In the genomic region with DNA sequence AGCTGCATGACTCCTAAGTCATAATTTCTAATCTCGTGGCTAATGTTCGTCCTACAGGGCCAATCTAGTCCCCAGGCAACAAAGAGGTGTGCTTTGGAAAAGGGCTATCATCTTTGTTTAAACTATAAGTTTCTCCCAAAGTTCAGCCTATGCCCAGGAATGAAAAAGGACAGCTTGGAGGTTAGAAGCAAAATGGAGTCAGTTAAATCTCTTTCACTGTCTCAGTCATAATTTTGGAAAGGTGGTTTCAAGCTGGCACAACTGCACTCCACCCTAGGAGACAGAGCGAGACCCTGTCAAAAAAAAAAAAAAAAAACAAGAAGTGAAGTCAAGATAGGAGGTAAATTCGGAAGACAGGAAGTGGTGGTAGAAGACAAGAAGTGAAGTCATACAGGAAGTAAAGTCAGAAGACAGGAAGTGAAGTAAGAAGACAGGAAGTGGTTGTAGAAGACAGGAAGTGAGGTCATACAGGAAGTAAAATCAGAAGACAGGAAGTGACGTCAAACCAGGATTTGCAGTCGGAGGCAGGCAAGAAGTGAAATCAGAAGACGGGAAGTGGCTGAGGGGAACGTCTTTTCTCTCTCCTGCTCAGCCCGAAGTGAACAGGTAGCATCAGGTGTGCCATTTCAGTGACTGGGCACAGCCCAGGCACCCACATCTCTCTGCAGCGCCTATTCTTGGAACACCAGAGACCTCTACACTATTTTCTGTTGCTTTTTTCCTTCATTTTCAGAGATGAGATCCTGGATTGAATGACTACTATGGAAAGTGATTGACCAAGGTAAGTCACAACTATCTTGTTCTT, we compare ENCODE assay signal across 8 cellular contexts. TPM values are rescaled to one million over a fixed set of nuclear protein-coding genes. Genes with fewer than 3 reads are reported as not detected.
DNase-seq lines count a peak whose midpoint lies in the region; ATAC-seq and TF ChIP-seq lines count a peak whose summit lies in the region.

No MANE protein-coding gene starts in this region.

- peak overlapping the region; percentile 74 for H3K4me2 ChIP-seq in OCI-LY7 (ENCODE audit: low read length)

- no peak overlapping the region for H3K9ac ChIP-seq in rectal smooth muscle tissue (ENCODE audit: low read length)

- H3K9me3 ChIP-seq in OCI-LY7 (ENCODE audit: low read length): peaks cover 9% of the 10 kb centered on the region

- H3K4me1 ChIP-seq in OCI-LY7 (ENCODE audit: insufficient read depth, low read length, poor library complexity, severe bottlenecking) (peaks cover 12% of the 10 kb centered on the region), rectal smooth muscle tissue (ENCODE audit: control insufficient read depth, insufficient read depth, low read length) (no peaks in the 10 kb centered on the region)

- POLR2A ChIA-PET in OCI-LY7 (lab: Charles Lee): interaction anchor here (0.6 kb wide), 1 partner anchor 115 kb away, joined by 5 read pairs; no protein-coding TSS in a partner anchor

- intact Hi-C loops in OCI-LY7 (cut with micrococcal nuclease; ENCODE audit: unreplicated experiment): loop anchor here (5.0 kb wide), 1 partner anchor 74 kb away; no protein-coding TSS in a partner anchor

- TF ChIP-seq CTCF in GM06990 (IDR thresholded peaks at IDR 0.05; ENCODE audit: insufficient read depth, low read length, poor library complexity, severe bottlenecking) (no peak), OCI-LY7 (conservative IDR thresholded peaks at IDR 0.05; ENCODE audit: low read length) (no peak)

- CTCF ChIA-PET in OCI-LY7 (lab: Charles Lee; ENCODE audit: unreplicated experiment): no interaction called here

- H3K4me3 ChIP-seq in GM06990 (replicated peaks; ENCODE audit: low read depth, low read length) (peak overlapping the region; percentile 75), OCI-LY7 (ENCODE audit: low read depth, low read length, poor library complexity, severe bottlenecking) (peak overlapping the region; percentile 75), rectal smooth muscle tissue (ENCODE audit: low read length) (peak overlapping the region; percentile 30)

- H2AFZ ChIP-seq in OCI-LY7 (ENCODE audit: low read length): peak overlapping the region; percentile 83

- H3K9me2 ChIP-seq in OCI-LY7 (ENCODE audit: insufficient read depth, low read length): no peaks in the 10 kb centered on the region

- no peaks in the 10 kb centered on the region for H4K20me1 ChIP-seq in OCI-LY7 (ENCODE audit: insufficient read depth, low read length)

- H3K27ac ChIP-seq in OCI-LY7 (ENCODE audit: low read depth, low read length, poor library complexity, severe bottlenecking) (peak overlapping the region; percentile 56), rectal smooth muscle tissue (ENCODE audit: low read depth, low read length) (no peak overlapping the region)

- H3K36me3 ChIP-seq in GM06990 (ENCODE audit: control insufficient read depth, insufficient read depth, low read length) (no peaks in the 10 kb centered on the region), OCI-LY7 (ENCODE audit: insufficient read depth, low read length) (no peaks in the 10 kb centered on the region), rectal smooth muscle tissue (ENCODE audit: control insufficient read depth, insufficient read depth, low read length) (no peaks in the 10 kb centered on the region)

- H3K79me2 ChIP-seq in OCI-LY7 (ENCODE audit: insufficient read depth, low read depth, low read length): peaks cover 10% of the 10 kb centered on the region; the same call in 1 of the 2 replicates

- BruUV-seq in OCI-LY7 (replicated peaks; lab: Mats Ljungman, UMichigan): TSS peak; percentile 100

- H3K27me3 ChIP-seq in GM06990 (replicated peaks; ENCODE audit: control insufficient read depth, insufficient read depth, low read length) (no peaks in the 10 kb centered on the region), rectal smooth muscle tissue (ENCODE audit: control insufficient read depth, insufficient read depth, low read length) (no peaks in the 10 kb centered on the region)

- peak; percentile 69 for ATAC-seq in HG03280 (IDR thresholded peaks at IDR 0.05; ENCODE audit: unreplicated experiment)

- DNase-seq in GM06990 (ENCODE audit: extremely low read depth, insufficient read length) (peak; percentile 64), OCI-LY7 (ENCODE audit: low spot score) (peak; percentile 96), activated T-cell treated with anti-CD3 and anti-CD28 coated beads for 4 hours (peak; percentile 24), germinal center (ENCODE audit: low spot score) (peak; percentile 61), cerebellar nuclear complex (lab: John Stamatoyannopoulos, UW) (no peak), mesenteric fat pad (ENCODE audit: low spot score) (no peak)

RNA-seq across cellular contexts. Expression of gene GP6, which starts 32.2 kb away (rescaled TPM):
- 0.25 and 0.44 TPM in 2 replicates for total RNA-seq in OCI-LY7 (2014; rRNA removed; shearing (Covaris generic))
- total RNA-seq in OCI-LY7 (2022): 0.36 and 1.9 TPM in 2 replicates
- total RNA-seq in mesenteric fat pad: 0.19 TPM

RNA-seq across cellular contexts. Expression of gene NLRP2, which starts 39.7 kb away (rescaled TPM):
- total RNA-seq in OCI-LY7 (2014; rRNA removed; shearing (Covaris generic)): not detected in 2 replicates
- total RNA-seq in OCI-LY7 (2022) (not detected in 2 replicates), mesenteric fat pad (0.55 TPM)

RNA-seq across cellular contexts. Expression of gene RDH13, which starts 57.1 kb away (rescaled TPM):
- 23.1 and 29.5 TPM in 2 replicates for total RNA-seq in OCI-LY7 (2014; rRNA removed; shearing (Covaris generic))
- total RNA-seq in OCI-LY7 (2022) (17.8 and 19.5 TPM in 2 replicates), mesenteric fat pad (8.2 TPM)

RNA-seq across cellular contexts. Expression of gene NLRP7, which starts 58.6 kb away (rescaled TPM):
- total RNA-seq in OCI-LY7 (2014; rRNA removed; shearing (Covaris generic)): 0.41 and 0.69 TPM in 2 replicates
- total RNA-seq in OCI-LY7 (2022): 5.6 and 8.8 TPM in 2 replicates
- not detected for total RNA-seq in mesenteric fat pad

Comparison
In these comparisons a context has a peak if more than half of its experiments do, and no peak if none do; other contexts are left out.
1. DNase-seq: peak in GM06990 (single experiment), OCI-LY7 (single experiment), activated T-cell treated with anti-CD3 and anti-CD28 coated beads for 4 hours (single experiment) and germinal center (single experiment); none in cerebellar nuclear complex (0 of 2) and mesenteric fat pad (single experiment).
2. Peak in every context shown above with its lines, with median percentiles within 50 percentile points of each other: H3K4me3 ChIP-seq.